ENCODE assay signal across 20 cellular contexts in genomic region chr17:27498615-27499316, GRCh38. TPM values are rescaled to one million over a fixed set of nuclear protein-coding genes. Genes with fewer than 3 reads are reported as not detected.
DNase-seq lines count a peak whose midpoint lies in the region; ATAC-seq and TF ChIP-seq lines count a peak whose summit lies in the region.
"Had no signal": no experiment of that assay in that cellular context is flagged by ENCODE, and none has a peak within 500 bp of the region (broad histone marks: within the 10 kb centered on the region; RNA-seq: fewer than 3 reads in every experiment).

No MANE protein-coding gene starts in this region.

- peak overlapping the region; percentile 73 for H3K27ac ChIP-seq in RWPE1
- H3K27ac ChIP-seq in esophagus squamous epithelium, result peak overlapping the region in 3 of 4 donors; percentile 58 to 90 (median 89)
- peak overlapping the region; percentile 63 for H3K27ac ChIP-seq in substantia nigra (ENCODE audit: low read depth, low read length, poor library complexity, severe bottlenecking)
- H3K27ac ChIP-seq: A549, GM23248 had no signal

- H3K4me3 ChIP-seq in esophagus squamous epithelium, result no peak overlapping the region
- H3K4me3 ChIP-seq: A549, GM23248 had no signal

- peaks cover 11% of the 10 kb centered on the region for H3K27me3 Mint-ChIP-seq in nephron (ENCODE audit: low read depth)
- H3K27me3 Mint-ChIP-seq: CD4-positive, CD25-positive, alpha-beta regulatory T cell had no signal

- ATAC-seq in GM18873 (IDR thresholded peaks at IDR 0.05; ENCODE audit: low FRiP score, unreplicated experiment), result no peak
- ATAC-seq: A549, PC-3 had no signal

- CTCF ChIA-PET in RWPE1 (lab: Yijun Ruan, JAX), result interaction anchor here (2.0 kb wide), 1 partner anchor 101 kb away, joined by 7 read pairs; no protein-coding TSS in a partner anchor

- H3K4me1 Mint-ChIP-seq in nephron, result peaks cover 60% of the 10 kb centered on the region

- peaks cover 24 to 84% (median 55%) of the 10 kb centered on the region in 3 donors for H3K4me1 ChIP-seq in esophagus squamous epithelium

- no peaks in the 10 kb centered on the region for H3K27me3 ChIP-seq in esophagus squamous epithelium

- intact Hi-C loops in esophagus squamous epithelium (cut with DNase I), result no loop called here

- 87 to 91% methylated on average over 7 of the region's 8 CpGs for WGBS in esophagus squamous epithelium, 2 donors

- H3K9me3 Mint-ChIP-seq in nephron, result peaks cover 11% of the 10 kb centered on the region

- TF ChIP-seq CTCF in RWPE1 (conservative IDR thresholded peaks at IDR 0.05; ENCODE audit: low read depth) (no peak), esophagus squamous epithelium (IDR thresholded peaks at IDR 0.05) (no peak), nephron (IDR thresholded peaks at IDR 0.05; ENCODE audit: unreplicated experiment in 3 of 3) (no peak)

- POLR2A ChIA-PET in RWPE1 (lab: Yijun Ruan, JAX; ENCODE audit: low non-redundant PET), result no interaction called here

- peaks cover 17% of the 10 kb centered on the region for H3K36me3 Mint-ChIP-seq in nephron (ENCODE audit: low read depth)

- no peak for TF ChIP-seq POLR2A in esophagus squamous epithelium (IDR thresholded peaks at IDR 0.05)

- no peak for DNase-seq in RWPE1 (ENCODE audit: low spot score)
- no peak for DNase-seq in esophagus squamous epithelium (lab: John Stamatoyannopoulos, UW)
- DNase-seq in substantia nigra (lab: John Stamatoyannopoulos, UW), result no peak
- no peak for DNase-seq in glomerular visceral epithelial cell (ENCODE audit: extremely low spot score)
- DNase-seq in NCI-H82 treated with DMSO at 0.1 percent for 48 hours (lab: John Stamatoyannopoulos, UW; ENCODE audit: unreplicated experiment), result no peak
- no peak for DNase-seq in HK-2 (ENCODE audit: unreplicated experiment)
- DNase-seq: Calu3; CD4-positive, CD25-positive, alpha-beta regulatory T cell; DMS79; GF-D8; GM23248; IMR-90; NCI-H146; NCI-H2227 treated with DMSO at 0.1 percent for 48 hours; NCI-H524 treated with DMSO at 0.1 percent for 48 hours; NK-92 treated with Interleukin-12 subunit alpha and Interleukin-12 subunit beta, amount 100 ng/mL, for 24 hours; PC-3 had no signal

- H3K4me3 Mint-ChIP-seq in nephron, result no peak overlapping the region
- H3K4me3 Mint-ChIP-seq: CD4-positive, CD25-positive, alpha-beta regulatory T cell had no signal

- H3K36me3 ChIP-seq in esophagus squamous epithelium, result peaks cover 0 to 8% (median 0%) of the 10 kb centered on the region in 3 donors

- H3K9me3 ChIP-seq in esophagus squamous epithelium, result no peaks in the 10 kb centered on the region

- peak overlapping the region; percentile 84 to 100 (median 90) for H3K27ac Mint-ChIP-seq in nephron

RNA-seq across cellular contexts. Expression of gene KSR1, which starts 42.5 kb away (rescaled TPM):
- 10 to 100 TPM; 22.3 to 32.4 (median 31.0) TPM for total RNA-seq in esophagus squamous epithelium
